ENCODE assay signal across 13 cellular contexts in the genomic region with DNA sequence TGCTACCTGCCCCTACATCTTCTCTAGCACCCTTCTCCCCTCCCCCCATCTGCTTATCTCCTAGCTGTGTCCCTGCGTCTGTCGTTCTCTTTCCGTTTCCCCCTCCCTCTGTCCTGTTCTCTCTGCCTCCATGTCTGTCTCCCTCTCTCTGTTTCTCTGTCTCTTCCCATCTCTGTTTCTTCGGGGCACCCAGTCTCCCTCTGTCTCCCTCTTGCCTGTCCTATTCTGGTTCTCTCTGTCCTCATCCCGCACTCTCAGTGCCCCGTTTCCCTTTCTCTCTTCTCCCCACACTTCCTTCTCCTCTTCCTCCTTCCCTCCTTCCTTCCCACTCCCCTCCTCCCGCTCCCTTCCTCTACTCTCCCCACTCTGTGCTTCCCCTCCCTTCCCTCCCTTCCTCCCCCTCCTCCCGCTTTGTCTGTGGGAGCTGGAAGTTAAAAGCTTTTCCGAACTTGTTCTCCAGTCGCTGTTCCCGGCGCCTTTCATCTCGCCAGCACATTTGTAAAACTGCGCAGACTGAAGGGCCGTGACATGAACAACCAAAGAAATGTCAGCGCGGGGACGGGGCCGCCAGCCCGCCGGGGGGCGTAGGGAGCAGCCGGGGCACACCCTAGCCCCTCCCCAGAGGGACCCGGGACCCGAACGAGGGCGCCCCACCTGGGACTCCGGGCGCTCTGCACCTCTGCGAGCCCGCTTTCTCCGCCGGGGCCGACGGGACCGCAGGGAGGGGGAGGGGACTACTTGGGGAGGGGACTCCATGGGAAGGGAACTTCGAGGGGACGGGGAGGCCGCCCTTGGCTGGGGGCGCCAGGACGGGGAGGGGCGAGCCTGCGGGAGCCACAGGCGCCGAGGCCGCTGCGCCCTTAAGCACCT. TPM values are rescaled to one million over a fixed set of nuclear protein-coding genes. Genes with fewer than 3 reads are reported as not detected.
DNase-seq lines count a peak whose midpoint lies in the region; ATAC-seq and TF ChIP-seq lines count a peak whose summit lies in the region.
"Had no signal": no experiment of that assay in that cellular context is flagged by ENCODE, and none has a peak within 500 bp of the region (broad histone marks: within the 10 kb centered on the region; RNA-seq: fewer than 3 reads in every experiment).

No MANE protein-coding gene starts in this region.

- peaks cover 0 to 3% (median 0%) of the 10 kb centered on the region in 11 donors for H3K9me3 Mint-ChIP-seq in naive thymus-derived CD4-positive, alpha-beta T cell

- CTCF ChIA-PET in naive thymus-derived CD4-positive, alpha-beta T cell (lab: Charles Lee) = no interaction called here

- H3K4me1 Mint-ChIP-seq in naive thymus-derived CD4-positive, alpha-beta T cell = peaks cover 0 to 24% (median 11%) of the 10 kb centered on the region in 7 donors

- H3K4me3 ChIP-seq in BE2C (ENCODE audit: low read depth, low read length) (peak overlapping the region; percentile 49), H7 (ENCODE audit: insufficient read depth, low read depth, low read length) (peak overlapping the region; percentile 48), astrocyte of the cerebellum (ENCODE audit: low read depth, low read length) (no peak overlapping the region)
- H3K4me3 ChIP-seq in naive thymus-derived CD4-positive, alpha-beta T cell (ENCODE audit: low read length) = no peak overlapping the region
- H3K4me3 ChIP-seq: lung had no signal

- POLR2A ChIA-PET in naive thymus-derived CD4-positive, alpha-beta T cell (lab: Charles Lee) = no interaction called here

- peaks cover 75 to 84% (median 78%) of the 10 kb centered on the region in 5 donors for H3K27me3 Mint-ChIP-seq in naive thymus-derived CD4-positive, alpha-beta T cell

- H3K4me1 ChIP-seq in BE2C = peaks cover 3% of the 10 kb centered on the region; the same call in 1 of the 2 replicates
- H3K4me1 ChIP-seq in naive thymus-derived CD4-positive, alpha-beta T cell (ENCODE audit: control insufficient read depth in 2 of 2, insufficient read depth in 2 of 2, low read length in 2 of 2) = peaks cover 0 to 6% of the 10 kb centered on the region in 2 donors

- peak; percentile 54 for DNase-seq in BE2C
- DNase-seq in H7 = peak; percentile 95
- no peak for DNase-seq in astrocyte of the cerebellum (ENCODE audit: low read depth)
- no peak for DNase-seq in naive thymus-derived CD4-positive, alpha-beta T cell
- no peak for DNase-seq in GOT3 (lab: John Stamatoyannopoulos, UW)
- no peak for DNase-seq in ACHN
- no peak for DNase-seq in KBM-7
- DNase-seq: KG1; small intestine; stimulated activated naive CD4-positive, alpha-beta T cell had no signal

- H3K36me3 ChIP-seq in BE2C (no peaks in the 10 kb centered on the region), H7 (replicated peaks; ENCODE audit: control insufficient read depth, insufficient read depth, low read length) (no peaks in the 10 kb centered on the region)
- no peaks in the 10 kb centered on the region for H3K36me3 ChIP-seq in naive thymus-derived CD4-positive, alpha-beta T cell (ENCODE audit: control insufficient read depth in 2 of 3, insufficient read depth in 3 of 3, low read length in 3 of 3)
- H3K36me3 ChIP-seq: esophagus muscularis mucosa had no signal

- H3K9me3 ChIP-seq in BE2C = no peaks in the 10 kb centered on the region
- no peaks in the 10 kb centered on the region for H3K9me3 ChIP-seq in naive thymus-derived CD4-positive, alpha-beta T cell (ENCODE audit: control insufficient read depth in 2 of 3, low read length in 3 of 3)
- H3K9me3 ChIP-seq: esophagus muscularis mucosa had no signal

- ATAC-seq in naive thymus-derived CD4-positive, alpha-beta T cell = no peak
- no peak for ATAC-seq in HG03469 (IDR thresholded peaks at IDR 0.05; ENCODE audit: unreplicated experiment)

- intact Hi-C loops in naive thymus-derived CD4-positive, alpha-beta T cell (cut with micrococcal nuclease) = no loop called here

- TF ChIP-seq CTCF in BE2C (IDR thresholded peaks at IDR 0.05; ENCODE audit: low read depth, low read length) = peak; percentile 35; the same call in 1 of the 2 replicates
- TF ChIP-seq CTCF in astrocyte of the cerebellum (IDR thresholded peaks at IDR 0.05; ENCODE audit: low read depth, low read length, missing control alignments) = peak; percentile 2

- H3K27ac ChIP-seq in naive thymus-derived CD4-positive, alpha-beta T cell (ENCODE audit: low read depth, low read length) = no peak overlapping the region
- H3K27ac ChIP-seq: esophagus muscularis mucosa had no signal

- in situ Hi-C loops in astrocyte of the cerebellum (cut with HindIII; ENCODE audit: low sequenced_read_pairs) = no loop called here
- in situ Hi-C loops in ACHN (cut with HindIII; ENCODE audit: low pct_ligation_motif_present, low pct_unique_long_range_greater_than_20kb, low sequenced_read_pairs) = no loop called here
- in situ Hi-C loops in KBM-7 (cut with MboI; ENCODE audit: low pct_unique_long_range_greater_than_20kb, low sequenced_read_pairs) = no loop called here

- H3K27me3 ChIP-seq in BE2C (peaks cover 30% of the 10 kb centered on the region), H7 (ENCODE audit: control insufficient read depth, insufficient read depth, low read length) (peaks cover 77% of the 10 kb centered on the region)
- peaks cover 7 to 20% of the 10 kb centered on the region in 2 donors for H3K27me3 ChIP-seq in naive thymus-derived CD4-positive, alpha-beta T cell (ENCODE audit: control insufficient read depth in 2 of 2, insufficient read depth in 2 of 2, low read length in 2 of 2)

- H3K4me3 Mint-ChIP-seq in naive thymus-derived CD4-positive, alpha-beta T cell = peak overlapping the region in 8 of 10 donors; percentile 27 to 75 (median 37)

- no peak overlapping the region for H3K27ac Mint-ChIP-seq in naive thymus-derived CD4-positive, alpha-beta T cell

- peaks cover 0 to 8% (median 0%) of the 10 kb centered on the region in 5 donors for H3K36me3 Mint-ChIP-seq in naive thymus-derived CD4-positive, alpha-beta T cell

RNA-seq across cellular contexts. Expression of a gene that starts 4.0 kb away (rescaled TPM):
- 0.54 TPM for polyA plus RNA-seq in BE2C (2012; ENCODE audit: insufficient read depth, insufficient read length, low read depth)
- 0.03 TPM in 1 of 2 replicates, not detected in the other for total RNA-seq in H7 (2014; rRNA removed; shearing (Covaris generic))
- not detected for total RNA-seq in naive thymus-derived CD4-positive, alpha-beta T cell
- not detected for polyA plus RNA-seq in naive thymus-derived CD4-positive, alpha-beta T cell

Comparison
In these comparisons a context has a peak if more than half of its experiments do, and no peak if none do; other contexts are left out.
1. DNase-seq: peak in BE2C (single experiment) and H7 (single experiment); none in astrocyte of the cerebellum (single experiment), naive thymus-derived CD4-positive, alpha-beta T cell (0 of 9), GOT3 (single experiment), ACHN (single experiment) and KBM-7 (single experiment).
2. H3K4me3 ChIP-seq: peak in BE2C (single experiment) and H7 (single experiment); none in astrocyte of the cerebellum (single experiment) and naive thymus-derived CD4-positive, alpha-beta T cell (single experiment).